ENCODE assay signal across 21 cellular contexts in the genomic region with DNA sequence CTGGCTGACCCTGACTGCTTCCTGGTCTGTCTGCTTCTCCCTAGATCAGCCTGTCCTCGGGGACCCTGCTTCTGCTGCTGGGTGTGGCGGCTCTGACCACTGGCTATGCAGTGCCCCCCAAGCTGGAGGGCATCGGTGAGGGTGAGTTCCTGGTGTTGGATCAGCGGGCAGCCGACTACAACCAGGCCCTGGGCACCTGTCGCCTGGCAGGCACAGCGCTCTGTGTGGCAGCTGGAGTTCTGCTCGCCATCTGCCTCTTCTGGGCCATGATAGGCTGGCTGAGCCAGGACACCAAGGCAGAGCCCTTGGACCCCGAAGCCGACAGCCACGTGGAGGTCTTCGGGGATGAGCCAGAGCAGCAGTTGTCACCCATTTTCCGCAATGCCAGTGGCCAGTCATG. TPM values are rescaled to one million over a fixed set of nuclear protein-coding genes. Genes with fewer than 3 reads are reported as not detected.
A peak's percentile ranks its signal among the peaks of the same experiment; 100 is the strongest.
DNase-seq lines count a peak whose midpoint lies in the region; ATAC-seq, FAIRE-seq and TF ChIP-seq lines count a peak whose summit lies in the region.
"Had no signal": no experiment of that assay in that cellular context is flagged by ENCODE, and none has a peak within 500 bp of the region (broad histone marks: within the 10 kb centered on the region; RNA-seq: fewer than 3 reads in every experiment).

No MANE protein-coding gene starts in this region.

- H3K9me1 ChIP-seq in K562 (ENCODE audit: control insufficient read depth, insufficient read depth, low read length), result no peaks in the 10 kb centered on the region

- H3K4me2 ChIP-seq in K562 (ENCODE audit: insufficient read depth, low read length), result no peak overlapping the region
- H3K4me2 ChIP-seq: A549, BLaER1, GM23338 had no signal

- no peak for ATAC-seq in K562
- no peak for ATAC-seq in HG02571 (IDR thresholded peaks at IDR 0.05; ENCODE audit: unreplicated experiment)
- ATAC-seq: GM23338 had no signal

- POLR2A ChIA-PET in K562 (lab: Yijun Ruan, JAX), result interaction anchor here (0.6 to 2.1 kb wide), 7 partner anchors 9 to 860 kb away, joined by 3 to 8 read pairs (median 4); no protein-coding TSS in a partner anchor

- no peaks in the 10 kb centered on the region for H3K27me3 ChIP-seq in K562 (ENCODE audit: control insufficient read depth in 2 of 2, insufficient read depth in 2 of 2, low read length in 2 of 2)

- DNase-seq in DMS 273 (lab: John Stamatoyannopoulos, UW; ENCODE audit: unreplicated experiment), result peak; percentile 80
- DNase-seq in DMS 273 treated with DMSO at 0.1 percent for 48 hours (lab: John Stamatoyannopoulos, UW), result no peak
- peak; percentile 73 for DNase-seq in G401 (ENCODE audit: low spot score)
- no peak for DNase-seq in K562 (ENCODE audit: extremely low read depth in 1 of 4, low spot score in 3 of 4)
- peak; percentile 45 for DNase-seq in myocyte (ENCODE audit: low read depth)
- no peak for DNase-seq in frontal cortex (ENCODE audit: low spot score in 2 of 2)
- DNase-seq: CD4-positive, alpha-beta memory T cell; DMS53; DND-41; EL; HCEC 1CT; HFFc6; KBM-7 had no signal

- CTCF ChIA-PET in K562 (lab: Yijun Ruan, JAX; ENCODE audit: low intra/inter-chr PET ratio), result no interaction called here

- intact Hi-C loops in K562 (cut with micrococcal nuclease), result loop anchor here (10.0 kb wide), 2 partner anchors 192 to 292 kb away; a partner anchor contains a TSS

- in situ Hi-C loops in G401 (cut with HindIII; ENCODE audit: low sequenced_read_pairs) (no loop called here), K562 (cut with MboI) (loop anchor here (5.0 kb wide), 3 partner anchors 39 to 374 kb away; no protein-coding TSS in a partner anchor)

- TF ChIP-seq POLR2A in K562 (conservative IDR thresholded peaks at IDR 0.05), result no peak

- no peak overlapping the region for H3K4me3 ChIP-seq in K562
- H3K4me3 ChIP-seq: A549, BLaER1, GM23338 had no signal

- H3K36me3 ChIP-seq in K562 (ENCODE audit: control insufficient read depth, insufficient read depth, low read length), result peaks cover 14% of the 10 kb centered on the region; the same call in 1 of the 3 replicates

- peaks cover 10% of the 10 kb centered on the region; the same call in 2 of the 3 replicates for H3K79me2 ChIP-seq in K562 (ENCODE audit: control insufficient read depth, insufficient read depth, low read length)

- BruUV-seq in K562 (replicated peaks; lab: Mats Ljungman, UMichigan), result no TSS peak

- no peak for TF ChIP-seq EP300 in K562 (IDR thresholded peaks at IDR 0.05; ENCODE audit: low read length)

- whole genome bisulfite sequencing in K562 (ENCODE audit: insufficient coverage, low coverage, missing lambda C conversion rate), result 74% methylated on average over 3 of the region's 13 CpGs

- FAIRE-seq in K562 (lab: Jason Lieb, UNC), result no peak
- no peak for FAIRE-seq in frontal cortex (lab: Jason Lieb, UNC)
- FAIRE-seq: A549, G401.6, GM12891, GM18507, H54 had no signal

- no peak for TF ChIP-seq RAD21 in K562 (CRISPR knock-in tag; conservative IDR thresholded peaks at IDR 0.05 in 1 of 2, IDR thresholded peaks at IDR 0.05 in 1 of 2)

- H2AFZ ChIP-seq in K562 (ENCODE audit: low read depth, low read length), result no peak overlapping the region
- H2AFZ ChIP-seq: GM23338 had no signal

- no peak overlapping the region for H3K27ac ChIP-seq in K562 (ENCODE audit: extremely low read depth, low read depth, low read length)
- H3K27ac ChIP-seq: BLaER1 had no signal

- H3K9ac ChIP-seq in K562 (ENCODE audit: insufficient read depth in 1 of 2, low read depth in 2 of 2, low read length in 2 of 2), result 0 out of 4 replicates have a peak overlapping the region, but pooled peaks of 1 of the 2 experiments have one; percentile 58
- H3K9ac ChIP-seq: BLaER1 had no signal

- TF ChIP-seq CTCF in K562 (IDR thresholded peaks at IDR 0.05 in 2 of 3, conservative IDR thresholded peaks at IDR 0.05 in 1 of 3; ENCODE audit: insufficient read depth in 2 of 3, low read depth in 1 of 3, low read length in 3 of 3), result no peak

- no peaks in the 10 kb centered on the region for H3K9me3 ChIP-seq in K562 (replicated peaks; ENCODE audit: control insufficient read depth, insufficient read depth, low read depth, low read length)
- H3K9me3 ChIP-seq: A549, BLaER1 had no signal

- peaks cover 12 to 23% of the 10 kb centered on the region in 2 experiments for H3K4me1 ChIP-seq in K562 (replicated peaks in 1 of 2; ENCODE audit: control insufficient read depth in 2 of 2, insufficient read depth in 2 of 2, low read length in 2 of 2)

- no peaks in the 10 kb centered on the region for H4K20me1 ChIP-seq in K562 (replicated peaks; ENCODE audit: control insufficient read depth, insufficient read depth, low read length)
- H4K20me1 ChIP-seq: BLaER1 had no signal

RNA-seq across cellular contexts. Expression of a gene that starts 6.3 kb away (rescaled TPM):
- total RNA-seq in G401 (2014; rRNA removed; shearing (Covaris generic)), result 65.9 and 70.0 TPM in 2 replicates
- total RNA-seq in K562 (2011; cell fraction: chromatin; rRNA removed; ENCODE audit: low replicate concordance), result 9.8 and 24.5 TPM in 2 replicates
- 24.9 and 37.9 TPM in 2 replicates for total RNA-seq in K562 (2011; cell fraction: nucleolus; rRNA removed)
- total RNA-seq in K562 (2011; cell fraction: nucleoplasm; rRNA removed), result 34.2 and 46.5 TPM in 2 replicates
- total RNA-seq in K562 (2014; rRNA removed) (11.1 and 21.5 TPM in 2 replicates), K562 (2014; rRNA removed; fragmentation: Illumina TruSeq; extraction: Trizol) (6.7 and 7.5 TPM in 2 replicates), K562 (2015; rRNA removed; fragmentation: Illumina TruSeq; extraction: Trizol) (7.8 and 9.6 TPM in 2 replicates), K562 (2021) (26.7 and 28.5 TPM in 2 replicates), myocyte (33.1 and 38.2 TPM in 2 replicates), frontal cortex (26.1 TPM)
- polyA plus RNA-seq in K562 (2011; rRNA removed) (13.1 and 37.5 TPM in 2 replicates), K562 (2014; fragmentation: Illumina TruSeq; extraction: Trizol) (24.3 and 24.7 TPM in 2 replicates), K562 (2014; fragmentation: Nextera tagmentation; extraction: Ambion mirVana) (1 to 10 TPM; 7.9 to 8.3 TPM), K562 (2014; rRNA removed) (24.8 and 29.7 TPM in 2 replicates)
- 54.0 and 57.8 TPM in 2 replicates for polyA plus RNA-seq in K562 (2011; cell fraction: cytosol; rRNA removed)
- 24.4 and 24.6 TPM in 2 replicates for polyA plus RNA-seq in K562 (2011; cell fraction: nucleus; rRNA removed)
- polyA plus RNA-seq in K562 (2012), result 21.9 and 37.5 TPM in 2 replicates
- 8.2 and 13.0 TPM in 2 replicates for polyA minus RNA-seq in K562 (2011; rRNA and poly(A)+ RNA removed)
- 14.1 and 27.3 TPM in 2 replicates for polyA minus RNA-seq in K562 (2011; cell fraction: cytosol; rRNA and poly(A)+ RNA removed)
- 5.0 and 5.7 TPM in 2 replicates for polyA minus RNA-seq in K562 (2011; cell fraction: nucleus; rRNA and poly(A)+ RNA removed)
- polyA plus RNA-seq in myocyte (2012), result 56.8 TPM

RNA-seq across cellular contexts. Expression of a gene that starts 27.4 kb away (rescaled TPM):
- total RNA-seq in G401 (2014; rRNA removed; shearing (Covaris generic)), result 12.9 and 15.6 TPM in 2 replicates
- 20.3 and 47.6 TPM in 2 replicates for total RNA-seq in K562 (2011; cell fraction: chromatin; rRNA removed; ENCODE audit: low replicate concordance)
- 45.7 and 51.3 TPM in 2 replicates for total RNA-seq in K562 (2011; cell fraction: nucleolus; rRNA removed)
- 38.2 and 39.5 TPM in 2 replicates for total RNA-seq in K562 (2011; cell fraction: nucleoplasm; rRNA removed)
- total RNA-seq in K562 (2014; rRNA removed) (113 and 114 TPM in 2 replicates), K562 (2014; rRNA removed; fragmentation: Illumina TruSeq; extraction: Trizol) (43.5 and 47.4 TPM in 2 replicates), K562 (2015; rRNA removed; fragmentation: Illumina TruSeq; extraction: Trizol) (22.1 and 23.0 TPM in 2 replicates), K562 (2021) (102 and 110 TPM in 2 replicates), myocyte (6.1 and 9.6 TPM in 2 replicates), frontal cortex (12.6 TPM)
- polyA plus RNA-seq in K562 (2011; rRNA removed) (44.4 and 114 TPM in 2 replicates), K562 (2014; fragmentation: Illumina TruSeq; extraction: Trizol) (55.3 and 78.6 TPM in 2 replicates), K562 (2014; fragmentation: Nextera tagmentation; extraction: Ambion mirVana) (10 to 100 TPM; 12.1 to 14.9 TPM), K562 (2014; rRNA removed) (78.8 and 80.6 TPM in 2 replicates)
- polyA plus RNA-seq in K562 (2011; cell fraction: cytosol; rRNA removed), result 105 and 109 TPM in 2 replicates
- polyA plus RNA-seq in K562 (2011; cell fraction: nucleus; rRNA removed), result 42.6 and 66.5 TPM in 2 replicates
- polyA plus RNA-seq in K562 (2012), result 40.1 and 401 TPM in 2 replicates
- polyA minus RNA-seq in K562 (2011; rRNA and poly(A)+ RNA removed), result 33.3 and 53.8 TPM in 2 replicates
- polyA minus RNA-seq in K562 (2011; cell fraction: cytosol; rRNA and poly(A)+ RNA removed), result 37.2 and 88.9 TPM in 2 replicates
- 9.7 and 26.4 TPM in 2 replicates for polyA minus RNA-seq in K562 (2011; cell fraction: nucleus; rRNA and poly(A)+ RNA removed)
- polyA plus RNA-seq in myocyte (2012), result 69.0 TPM

RNA-seq across cellular contexts. Expression of a gene that starts 27.8 kb away (rescaled TPM):
- total RNA-seq in G401 (2014; rRNA removed; shearing (Covaris generic)), result 9.6 and 12.4 TPM in 2 replicates
- total RNA-seq in K562 (2011; cell fraction: chromatin; rRNA removed; ENCODE audit: low replicate concordance), result 5.5 and 9.5 TPM in 2 replicates
- 8.4 and 9.8 TPM in 2 replicates for total RNA-seq in K562 (2011; cell fraction: nucleolus; rRNA removed)
- 8.9 and 11.8 TPM in 2 replicates for total RNA-seq in K562 (2011; cell fraction: nucleoplasm; rRNA removed)
- total RNA-seq in K562 (2014; rRNA removed) (6.5 and 9.2 TPM in 2 replicates), K562 (2014; rRNA removed; fragmentation: Illumina TruSeq; extraction: Trizol) (1.3 and 1.4 TPM in 2 replicates), K562 (2015; rRNA removed; fragmentation: Illumina TruSeq; extraction: Trizol) (2.6 and 2.8 TPM in 2 replicates), K562 (2021) (26.1 and 26.3 TPM in 2 replicates), myocyte (10.2 and 11.7 TPM in 2 replicates), frontal cortex (7.7 TPM)
- polyA plus RNA-seq in K562 (2011; rRNA removed) (1.8 and 3.5 TPM in 2 replicates), K562 (2014; fragmentation: Illumina TruSeq; extraction: Trizol) (6.7 and 7.4 TPM in 2 replicates), K562 (2014; fragmentation: Nextera tagmentation; extraction: Ambion mirVana) (under 1 TPM; 0.42 to 0.48 TPM), K562 (2014; rRNA removed) (6.7 and 9.6 TPM in 2 replicates)
- polyA plus RNA-seq in K562 (2011; cell fraction: cytosol; rRNA removed), result 2.4 and 2.8 TPM in 2 replicates
- polyA plus RNA-seq in K562 (2011; cell fraction: nucleus; rRNA removed), result 9.5 and 9.7 TPM in 2 replicates
- 13.7 and 13.9 TPM in 2 replicates for polyA plus RNA-seq in K562 (2012)
- 2.0 and 2.9 TPM in 2 replicates for polyA minus RNA-seq in K562 (2011; rRNA and poly(A)+ RNA removed)
- 4.7 and 7.1 TPM in 2 replicates for polyA minus RNA-seq in K562 (2011; cell fraction: cytosol; rRNA and poly(A)+ RNA removed)
- 2.7 and 5.2 TPM in 2 replicates for polyA minus RNA-seq in K562 (2011; cell fraction: nucleus; rRNA and poly(A)+ RNA removed)
- 13.1 TPM for polyA plus RNA-seq in myocyte (2012)

RNA-seq across cellular contexts. Expression of a gene that starts 54.9 kb away (rescaled TPM):
- total RNA-seq in G401 (2014; rRNA removed; shearing (Covaris generic)), result 52.4 and 58.5 TPM in 2 replicates
- 91.7 and 117 TPM in 2 replicates for total RNA-seq in K562 (2011; cell fraction: chromatin; rRNA removed; ENCODE audit: low replicate concordance)
- total RNA-seq in K562 (2011; cell fraction: nucleolus; rRNA removed), result 53.4 and 61.7 TPM in 2 replicates
- 62.0 and 75.0 TPM in 2 replicates for total RNA-seq in K562 (2011; cell fraction: nucleoplasm; rRNA removed)
- total RNA-seq in K562 (2014; rRNA removed), result 46.1 and 58.1 TPM in 2 replicates
- total RNA-seq in K562 (2014; rRNA removed; fragmentation: Illumina TruSeq; extraction: Trizol), result 18.4 and 22.1 TPM in 2 replicates
- total RNA-seq in K562 (2015; rRNA removed; fragmentation: Illumina TruSeq; extraction: Trizol), result 18.0 and 19.3 TPM in 2 replicates
- 51.7 and 54.2 TPM in 2 replicates for total RNA-seq in K562 (2021)
- 37.6 and 58.2 TPM in 2 replicates for polyA plus RNA-seq in K562 (2011; rRNA removed)
- polyA plus RNA-seq in K562 (2011; cell fraction: cytosol; rRNA removed), result 41.1 and 50.2 TPM in 2 replicates
- 71.7 and 92.4 TPM in 2 replicates for polyA plus RNA-seq in K562 (2011; cell fraction: nucleus; rRNA removed)
- polyA plus RNA-seq in K562 (2012), result 38.5 and 194 TPM in 2 replicates
- polyA plus RNA-seq in K562 (2014; fragmentation: Illumina TruSeq; extraction: Trizol), result 26.5 and 37.1 TPM in 2 replicates
- 1 to 10 TPM; 5.9 to 8.3 TPM for polyA plus RNA-seq in K562 (2014; fragmentation: Nextera tagmentation; extraction: Ambion mirVana)
- polyA plus RNA-seq in K562 (2014; rRNA removed), result 52.7 and 59.3 TPM in 2 replicates
- 16.0 and 22.1 TPM in 2 replicates for polyA minus RNA-seq in K562 (2011; rRNA and poly(A)+ RNA removed)
- 16.1 and 28.0 TPM in 2 replicates for polyA minus RNA-seq in K562 (2011; cell fraction: cytosol; rRNA and poly(A)+ RNA removed)
- 15.3 and 29.2 TPM in 2 replicates for polyA minus RNA-seq in K562 (2011; cell fraction: nucleus; rRNA and poly(A)+ RNA removed)
- 85.1 and 106 TPM in 2 replicates for total RNA-seq in myocyte
- 97.8 TPM for polyA plus RNA-seq in myocyte (2012)
- 15.1 TPM for total RNA-seq in frontal cortex

RNA-seq across cellular contexts. Expression of a gene that starts 55.8 kb away (rescaled TPM):
- 74.3 and 75.1 TPM in 2 replicates for total RNA-seq in G401 (2014; rRNA removed; shearing (Covaris generic))
- 6.9 and 11.2 TPM in 2 replicates for total RNA-seq in K562 (2011; cell fraction: chromatin; rRNA removed; ENCODE audit: low replicate concordance)
- total RNA-seq in K562 (2011; cell fraction: nucleolus; rRNA removed), result 9.6 and 12.0 TPM in 2 replicates
- total RNA-seq in K562 (2011; cell fraction: nucleoplasm; rRNA removed), result 10.6 and 13.3 TPM in 2 replicates
- total RNA-seq in K562 (2014; rRNA removed), result 23.2 and 28.2 TPM in 2 replicates
- 10.1 and 10.2 TPM in 2 replicates for total RNA-seq in K562 (2014; rRNA removed; fragmentation: Illumina TruSeq; extraction: Trizol)
- 12.8 and 13.9 TPM in 2 replicates for total RNA-seq in K562 (2015; rRNA removed; fragmentation: Illumina TruSeq; extraction: Trizol)
- total RNA-seq in K562 (2021), result 22.1 and 22.5 TPM in 2 replicates
- polyA plus RNA-seq in K562 (2011; rRNA removed), result 21.2 and 22.0 TPM in 2 replicates
- 18.7 and 24.5 TPM in 2 replicates for polyA plus RNA-seq in K562 (2011; cell fraction: cytosol; rRNA removed)
- 13.2 and 18.2 TPM in 2 replicates for polyA plus RNA-seq in K562 (2011; cell fraction: nucleus; rRNA removed)
- 17.7 and 19.5 TPM in 2 replicates for polyA plus RNA-seq in K562 (2012)
- polyA plus RNA-seq in K562 (2014; fragmentation: Illumina TruSeq; extraction: Trizol), result 16.5 and 17.6 TPM in 2 replicates
- polyA plus RNA-seq in K562 (2014; fragmentation: Nextera tagmentation; extraction: Ambion mirVana), result 1 to 10 TPM; 2.8 to 4.0 TPM
- 22.4 and 23.3 TPM in 2 replicates for polyA plus RNA-seq in K562 (2014; rRNA removed)
- 11.1 and 11.7 TPM in 2 replicates for polyA minus RNA-seq in K562 (2011; rRNA and poly(A)+ RNA removed)
- 10.8 and 12.2 TPM in 2 replicates for polyA minus RNA-seq in K562 (2011; cell fraction: cytosol; rRNA and poly(A)+ RNA removed)
- 3.9 and 9.7 TPM in 2 replicates for polyA minus RNA-seq in K562 (2011; cell fraction: nucleus; rRNA and poly(A)+ RNA removed)
- 19.8 and 20.1 TPM in 2 replicates for total RNA-seq in myocyte
- polyA plus RNA-seq in myocyte (2012), result 9.6 TPM
- 26.9 TPM for total RNA-seq in frontal cortex

Comparison
In these comparisons a context has a peak if more than half of its experiments do, and no peak if none do; other contexts are left out.
1. DNase-seq: peak in DMS 273 (single experiment), G401 (single experiment) and myocyte (single experiment); none in DMS 273 treated with DMSO at 0.1 percent for 48 hours (single experiment), K562 (0 of 4) and frontal cortex (0 of 2).